6 cellular contexts compared by ENCODE assay signal in genomic region chr19:43595605-43595998, GRCh38. TPM values are rescaled to one million over a fixed set of nuclear protein-coding genes. Genes with fewer than 3 reads are reported as not detected.
DNase-seq lines count a peak whose midpoint lies in the region; ATAC-seq and TF ChIP-seq lines count a peak whose summit lies in the region.

No MANE protein-coding gene starts in this region.

- H3K4me3 ChIP-seq in AG09309 (ENCODE audit: control insufficient read depth, low read depth, low read length) (peak overlapping the region; percentile 74), cardiac fibroblast (replicated peaks in 1 of 2; ENCODE audit: low read depth in 2 of 2, low read length in 2 of 2) (peak overlapping the region; percentile 61 to 78)

- TF ChIP-seq CTCF in AG09309 (IDR thresholded peaks at IDR 0.05; ENCODE audit: control insufficient read depth, insufficient read depth, low read depth, low read length, missing control alignments) (no peak), cardiac fibroblast (IDR thresholded peaks at IDR 0.05; ENCODE audit: low read depth, low read length) (no peak), omental fat pad (IDR thresholded peaks at IDR 0.05) (no peak)

- no peak for DNase-seq in AG09309 (ENCODE audit: low read depth)
- no peak for DNase-seq in cardiac fibroblast (ENCODE audit: low read depth in 2 of 2)
- no peak for DNase-seq in omental fat pad (ENCODE audit: low spot score)
- no peak for DNase-seq in NCI-H510A treated with DMSO at 0.1 percent for 48 hours (lab: John Stamatoyannopoulos, UW)

- ATAC-seq in HG03097 (IDR thresholded peaks at IDR 0.05; ENCODE audit: low FRiP score, unreplicated experiment) (peak; percentile 1), omental fat pad (ENCODE audit: low FRiP score) (peak; percentile 3), HG02610 (IDR thresholded peaks at IDR 0.05; ENCODE audit: unreplicated experiment) (no peak)

RNA-seq across cellular contexts. Expression of gene IRGQ, which starts 0.3 kb away (rescaled TPM):
- 10 to 100 TPM; 14.4 to 24.0 (median 17.6) TPM for total RNA-seq in omental fat pad

RNA-seq across cellular contexts. Expression of gene ZNF576, which starts 0.8 kb away (rescaled TPM):
- 10 to 100 TPM; 12.3 to 15.0 (median 13.3) TPM for total RNA-seq in omental fat pad

RNA-seq across cellular contexts. Expression of gene SRRM5, which starts 16.3 kb away (rescaled TPM):
- total RNA-seq in omental fat pad: under 1 TPM in 3 of 4 donors, not detected in 1; 0.12 to 0.46 (median 0.38) TPM

RNA-seq across cellular contexts. Expression of gene PINLYP, which starts 20.0 kb away (rescaled TPM):
- 10 to 100 TPM in 2 of 4 donors, 1 to 10 TPM in 2; 3.8 to 18.4 (median 8.6) TPM for total RNA-seq in omental fat pad

RNA-seq across cellular contexts. Expression of gene XRCC1, which starts 20.3 kb away (rescaled TPM):
- total RNA-seq in omental fat pad: 10 to 100 TPM; 13.0 to 24.1 (median 15.8) TPM
